ENCODE assay signal across 12 cellular contexts in the genomic region with DNA sequence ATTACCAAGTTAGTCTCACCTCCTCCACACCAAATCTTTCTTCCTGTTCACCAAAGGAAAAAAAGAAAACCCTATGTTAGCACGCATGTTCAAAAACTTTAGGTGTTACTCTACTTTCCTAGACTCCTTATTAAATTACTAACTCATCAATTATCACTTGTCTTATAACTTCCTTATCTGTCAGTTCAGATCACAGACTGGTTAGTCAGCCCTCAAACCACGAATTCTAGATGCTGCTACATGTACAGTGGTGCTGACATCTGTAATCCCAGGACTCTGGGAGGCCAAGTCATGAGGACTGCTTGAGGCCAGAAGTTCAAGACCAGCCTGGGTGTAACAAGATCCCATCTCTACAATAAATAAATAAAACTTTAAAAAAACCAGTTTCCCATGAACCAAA. TPM values are rescaled to one million over a fixed set of nuclear protein-coding genes. Genes with fewer than 3 reads are reported as not detected.
DNase-seq lines count a peak whose midpoint lies in the region; ATAC-seq, FAIRE-seq and TF ChIP-seq lines count a peak whose summit lies in the region.
"Had no signal": no experiment of that assay in that cellular context is flagged by ENCODE, and none has a peak within 500 bp of the region (broad histone marks: within the 10 kb centered on the region; RNA-seq: fewer than 3 reads in every experiment).

No MANE protein-coding gene starts in this region.

- H3K9me3 Mint-ChIP-seq in chondrocyte (ENCODE audit: low read depth), result no peaks in the 10 kb centered on the region

- H3K4me3 ChIP-seq in HFF-Myc (replicated peaks; ENCODE audit: low read depth, low read length), result peak overlapping the region; percentile 63
- H3K4me3 ChIP-seq in gastrocnemius medialis, result no peak overlapping the region

- TF ChIP-seq CTCF in HFF-Myc (IDR thresholded peaks at IDR 0.05; ENCODE audit: low read depth, low read length, missing control alignments), result no peak
- no peak for TF ChIP-seq CTCF in chondrocyte (IDR thresholded peaks at IDR 0.05)
- no peak for TF ChIP-seq CTCF in gastrocnemius medialis (IDR thresholded peaks at IDR 0.05 in 4 of 5, conservative IDR thresholded peaks at IDR 0.05 in 1 of 5)

- H3K4me1 ChIP-seq in gastrocnemius medialis, result peaks cover 64 to 73% of the 10 kb centered on the region in 2 donors

- no peaks in the 10 kb centered on the region for H3K27me3 Mint-ChIP-seq in chondrocyte (ENCODE audit: low read depth)

- peak overlapping the region; percentile 44 for H3K4me3 Mint-ChIP-seq in chondrocyte (ENCODE audit: unreplicated experiment)

- no peak for DNase-seq in HFF-Myc (ENCODE audit: extremely low read depth, low read depth)
- DNase-seq in RCC 7860 (ENCODE audit: low spot score), result peak; percentile 22
- no peak for DNase-seq in chondrocyte (ENCODE audit: low spot score)
- peak; percentile 28 for DNase-seq in renal cortical epithelial cell (ENCODE audit: low read depth)
- DNase-seq in gastrocnemius medialis, result no peak
- DNase-seq in UCSD-AML1 (lab: John Stamatoyannopoulos, UW; ENCODE audit: unreplicated experiment), result no peak
- DNase-seq: amniotic stem cell, SHP77 had no signal

- ATAC-seq in gastrocnemius medialis, result no peak
- ATAC-seq in GM21723 (IDR thresholded peaks at IDR 0.05; ENCODE audit: unreplicated experiment), result no peak
- ATAC-seq: HCT116 had no signal

- H3K4me1 Mint-ChIP-seq in chondrocyte (ENCODE audit: low read depth), result peaks cover 66% of the 10 kb centered on the region

- FAIRE-seq in RCC 7860 (lab: Jason Lieb, UNC), result no peak

- intact Hi-C loops in gastrocnemius medialis (cut with DNase I; ENCODE audit: low total_unique reads), result loop anchor here (5.0 kb wide), 1 partner anchor 150 kb away; no protein-coding TSS in a partner anchor

- TF ChIP-seq POLR2A in gastrocnemius medialis (IDR thresholded peaks at IDR 0.05), result no peak

- H3K36me3 ChIP-seq in gastrocnemius medialis, result peaks cover 0 to 18% of the 10 kb centered on the region in 2 donors
- H3K36me3 ChIP-seq: prostate gland, suprapubic skin had no signal

- peak overlapping the region in 1 of 4 donors; percentile 38 for H3K27ac ChIP-seq in gastrocnemius medialis
- H3K27ac ChIP-seq: prostate gland, suprapubic skin had no signal

- H3K9me3 ChIP-seq in gastrocnemius medialis, result no peaks in the 10 kb centered on the region
- H3K9me3 ChIP-seq: prostate gland, suprapubic skin had no signal

- peaks cover 18% of the 10 kb centered on the region for H3K36me3 Mint-ChIP-seq in chondrocyte (ENCODE audit: low read depth)

- H3K27me3 ChIP-seq in gastrocnemius medialis, result no peaks in the 10 kb centered on the region
- H3K27me3 ChIP-seq: suprapubic skin had no signal

- peak overlapping the region; percentile 71 for H3K27ac Mint-ChIP-seq in chondrocyte (ENCODE audit: unreplicated experiment)

- in situ Hi-C loops in gastrocnemius medialis (cut with MboI; ENCODE audit: low sequenced_read_pairs in 4 of 4), result loop anchor here in 3 of 4 donors (10.0 to 25.0 kb wide), 2 partner anchors 63 to 410 kb away; partner anchors contain the start of gene KLF11 (in 1 of the 3)

RNA-seq across cellular contexts. Expression of gene YWHAQ, which starts 3.5 kb away (rescaled TPM):
- total RNA-seq in chondrocyte (247 to 287 TPM (median 251 TPM) in 3 replicates), renal cortical epithelial cell (414 and 525 TPM in 2 replicates), gastrocnemius medialis (10 to 100 TPM; 40.3 to 63.7 (median 48.4) TPM)

Comparison
In these comparisons a context has a peak if more than half of its experiments do, and no peak if none do; other contexts are left out.
1. DNase-seq: peak in RCC 7860 (single experiment) and renal cortical epithelial cell (single experiment); none in HFF-Myc (single experiment), chondrocyte (single experiment), gastrocnemius medialis (0 of 2) and UCSD-AML1 (single experiment).